8 cellular contexts compared by ENCODE assay signal in genomic region chr3:150409125-150409526, GRCh38. TPM values are rescaled to one million over a fixed set of nuclear protein-coding genes. Genes with fewer than 3 reads are reported as not detected.
DNase-seq lines count a peak whose midpoint lies in the region; ATAC-seq, FAIRE-seq and TF ChIP-seq lines count a peak whose summit lies in the region.

No MANE protein-coding gene starts in this region.

- no peak for TF ChIP-seq CTCF in DND-41 (IDR thresholded peaks at IDR 0.05; ENCODE audit: borderline replicate concordance, extremely low read depth, low read length, poor library complexity, severe bottlenecking)
- TF ChIP-seq CTCF in bronchial epithelial cell (IDR thresholded peaks at IDR 0.05; ENCODE audit: insufficient read depth, low read length, severe bottlenecking), result no peak
- no peak for TF ChIP-seq CTCF in mucosa of descending colon (IDR thresholded peaks at IDR 0.05)

- H2AFZ ChIP-seq in DND-41 (ENCODE audit: low read depth, low read length), result peak overlapping the region; percentile 88

- intact Hi-C loops in mucosa of descending colon (cut with DNase I, micrococcal nuclease), result no loop called here

- peaks cover 47% of the 10 kb centered on the region for H3K4me1 ChIP-seq in DND-41 (ENCODE audit: insufficient read depth, low read length)
- peaks cover 14% of the 10 kb centered on the region for H3K4me1 ChIP-seq in HUES6 (ENCODE audit: control insufficient read depth, insufficient read depth, low read length)
- peaks cover 8% of the 10 kb centered on the region for H3K4me1 ChIP-seq in mucosa of descending colon (ENCODE audit: low read depth)

- H3K27me3 ChIP-seq in DND-41 (ENCODE audit: insufficient read depth, low read length, poor library complexity) (peaks cover 6% of the 10 kb centered on the region), HUES6 (ENCODE audit: control insufficient read depth, insufficient read depth, low read length) (no peaks in the 10 kb centered on the region), bronchial epithelial cell (ENCODE audit: control insufficient read depth, insufficient read depth, low read length) (no peaks in the 10 kb centered on the region)

- peaks cover 54% of the 10 kb centered on the region for H3K79me2 ChIP-seq in DND-41 (ENCODE audit: insufficient read depth, low read length)

- H3K4me2 ChIP-seq in DND-41 (ENCODE audit: insufficient read depth, low read length), result peak overlapping the region; percentile 91

- DNase-seq in DND-41 (no peak), bronchial epithelial cell (ENCODE audit: low read depth) (no peak), mucosa of descending colon (no peak), DMS 273 (lab: John Stamatoyannopoulos, UW; ENCODE audit: unreplicated experiment) (no peak)

- peak overlapping the region; percentile 93 for H3K27ac ChIP-seq in DND-41 (ENCODE audit: low read length)
- H3K27ac ChIP-seq in HUES6 (ENCODE audit: low read depth, low read length), result peak overlapping the region; percentile 99; the same call in 1 of the 2 replicates

- ATAC-seq in DND-41 (ENCODE audit: insufficient read depth, low read depth), result no peak
- ATAC-seq in mucosa of descending colon, result no peak
- no peak for ATAC-seq in GM21723 (IDR thresholded peaks at IDR 0.05; ENCODE audit: unreplicated experiment)
- no peak for ATAC-seq in HG02981 (IDR thresholded peaks at IDR 0.05; ENCODE audit: unreplicated experiment)
- ATAC-seq in HG03432 (IDR thresholded peaks at IDR 0.05; ENCODE audit: unreplicated experiment), result no peak

- peak overlapping the region; percentile 90 for H3K9ac ChIP-seq in DND-41 (ENCODE audit: low read depth, low read length)
- H3K9ac ChIP-seq in HUES6 (ENCODE audit: low read length), result peak overlapping the region; percentile 95

- FAIRE-seq in bronchial epithelial cell (lab: Jason Lieb, UNC), result no peak

- H3K4me3 ChIP-seq in DND-41 (ENCODE audit: low read depth in 1 of 2, low read length in 2 of 2) (peak overlapping the region; percentile 54 to 91), HUES6 (ENCODE audit: low read depth, low read length) (peak overlapping the region; percentile 96), bronchial epithelial cell (ENCODE audit: low read depth, low read length) (peak overlapping the region; percentile 96), mucosa of descending colon (peak overlapping the region; percentile 74)

- H4K20me1 ChIP-seq in DND-41 (ENCODE audit: insufficient read depth, low read length), result peaks cover 47% of the 10 kb centered on the region

- H3K36me3 ChIP-seq in DND-41 (ENCODE audit: insufficient read depth, low read length) (peaks cover 11% of the 10 kb centered on the region; the same call in 1 of the 2 replicates), HUES6 (ENCODE audit: control insufficient read depth, insufficient read depth, low read length) (peaks cover 14% of the 10 kb centered on the region; the same call in 1 of the 2 replicates), bronchial epithelial cell (ENCODE audit: control insufficient read depth, insufficient read depth, low read length) (peaks cover 5% of the 10 kb centered on the region), mucosa of descending colon (ENCODE audit: low read depth) (no peaks in the 10 kb centered on the region)

- H3K9me3 ChIP-seq in DND-41 (ENCODE audit: insufficient read depth, low read length, severe bottlenecking), result no peaks in the 10 kb centered on the region
- no peaks in the 10 kb centered on the region for H3K9me3 ChIP-seq in HUES6 (ENCODE audit: control insufficient read depth, insufficient read depth, low read depth, low read length)
- H3K9me3 ChIP-seq in mucosa of descending colon, result no peaks in the 10 kb centered on the region

RNA-seq across cellular contexts. Expression of gene TSC22D2, which starts 1.0 kb away (rescaled TPM):
- total RNA-seq in bronchial epithelial cell, result 5.0 and 5.8 TPM in 2 replicates
- total RNA-seq in mucosa of descending colon, result 10 to 100 TPM; 21.8 to 35.5 (median 31.3) TPM
